ENCODE assay signal across 8 cellular contexts in genomic region chr2:11129598-11130449, GRCh38. TPM values are rescaled to one million over a fixed set of nuclear protein-coding genes. Genes with fewer than 3 reads are reported as not detected.
DNase-seq lines count a peak whose midpoint lies in the region; ATAC-seq and TF ChIP-seq lines count a peak whose summit lies in the region.

No MANE protein-coding gene starts in this region.

- WGBS in mammary epithelial cell (ENCODE audit: low coverage, missing lambda C conversion rate): 22% methylated on average over 10 of the region's 46 CpGs

- no peaks in the 10 kb centered on the region for H3K36me3 ChIP-seq in WERI-Rb-1
- H3K36me3 ChIP-seq in mammary epithelial cell (ENCODE audit: insufficient read depth, low read length): no peaks in the 10 kb centered on the region
- no peaks in the 10 kb centered on the region for H3K36me3 ChIP-seq in lower lobe of right lung

- no TSS peak for BruUV-seq in mammary epithelial cell (replicated peaks; lab: Mats Ljungman, UMichigan)

- no peak overlapping the region for H3K27ac ChIP-seq in WERI-Rb-1
- H3K27ac ChIP-seq in mammary epithelial cell (ENCODE audit: insufficient read depth, low read depth, low read length): no peak overlapping the region
- peak overlapping the region; percentile 64 for H3K27ac ChIP-seq in lower lobe of right lung

- peak overlapping the region; percentile 46 for H3K4me3 ChIP-seq in Jurkat, Clone E6-1 (ENCODE audit: low read length)
- H3K4me3 ChIP-seq in WERI-Rb-1 (ENCODE audit: low read depth, low read length) (no peak overlapping the region; the same call in 1 of the 2 replicates), mammary epithelial cell (replicated peaks in 1 of 3; ENCODE audit: insufficient read depth in 1 of 3, low read depth in 2 of 3, low read length in 3 of 3) (peak overlapping the region in 2 of 3 experiments; percentile 16 to 35), lower lobe of right lung (peak overlapping the region; percentile 54)

- H3K4me1 ChIP-seq in mammary epithelial cell (ENCODE audit: insufficient read depth, low read length): peaks cover 28% of the 10 kb centered on the region
- H3K4me1 ChIP-seq in lower lobe of right lung: peaks cover 26% of the 10 kb centered on the region

- intact Hi-C loops in mammary epithelial cell (cut with micrococcal nuclease): loop anchor here (1.0 to 5.0 kb wide), 2 partner anchors 102 to 298 kb away; no protein-coding TSS in a partner anchor
- intact Hi-C loops in lower lobe of right lung (cut with DNase I): loop anchor here (5.0 kb wide), 1 partner anchor 298 kb away; no protein-coding TSS in a partner anchor

- H3K27me3 ChIP-seq in WERI-Rb-1 (ENCODE audit: insufficient read depth, low read depth, severe bottlenecking): no peaks in the 10 kb centered on the region
- H3K27me3 ChIP-seq in mammary epithelial cell (ENCODE audit: insufficient read depth, low read length): no peaks in the 10 kb centered on the region
- no peaks in the 10 kb centered on the region for H3K27me3 ChIP-seq in lower lobe of right lung (ENCODE audit: low read depth)

- peak; percentile 56 for DNase-seq in CD1c-positive myeloid dendritic cell (ENCODE audit: extremely low spot score)
- peak; percentile 83 for DNase-seq in Jurkat, Clone E6-1 (ENCODE audit: low read depth, low spot score)
- peak; percentile 87 for DNase-seq in WERI-Rb-1
- DNase-seq in mammary epithelial cell: no peak
- peak; percentile 82 for DNase-seq in lower lobe of right lung
- DNase-seq in stimulated activated CD8-positive, alpha-beta memory T cell treated with anti-CD3 and anti-CD28 coated beads, Interleukin-12 subunit alpha, Interleukin-12 subunit beta, amount 100 ng/mL, for 24 hours (ENCODE audit: extremely low read depth): peak; percentile 40
- no peak for DNase-seq in AML-193 (lab: John Stamatoyannopoulos, UW)

- in situ Hi-C loops in mammary epithelial cell (cut with MboI; ENCODE audit: low sequenced_read_pairs in 2 of 2): loop anchor here (10.0 kb wide), 3 partner anchors 315 to 455 kb away; no protein-coding TSS in a partner anchor

- ATAC-seq in GM21367 (IDR thresholded peaks at IDR 0.05; ENCODE audit: unreplicated experiment): peak; percentile 59
- peak; percentile 83 to 85 for ATAC-seq in lower lobe of right lung

- H3K79me2 ChIP-seq in mammary epithelial cell (ENCODE audit: insufficient read depth, low read length): no peaks in the 10 kb centered on the region

- TF ChIP-seq CTCF in WERI-Rb-1 (IDR thresholded peaks at IDR 0.05; ENCODE audit: low read depth, low read length) (peak; percentile 81), mammary epithelial cell (conservative IDR thresholded peaks at IDR 0.05 in 1 of 2, IDR thresholded peaks at IDR 0.05 in 1 of 2; ENCODE audit: extremely low read depth in 1 of 2, insufficient read depth in 1 of 2, low read depth in 1 of 2, low read length in 2 of 2) (peak; percentile 22 to 65), lower lobe of right lung (IDR thresholded peaks at IDR 0.05) (peak; percentile 33)

- peak overlapping the region; percentile 87 for H2AFZ ChIP-seq in mammary epithelial cell (ENCODE audit: low read depth, low read length)

- H3K9ac ChIP-seq in mammary epithelial cell (ENCODE audit: insufficient read depth, low read length): no peak overlapping the region

- no peaks in the 10 kb centered on the region for H4K20me1 ChIP-seq in mammary epithelial cell (ENCODE audit: insufficient read depth, low read length)

- CTCF ChIA-PET in mammary epithelial cell (lab: Charles Lee; ENCODE audit: low non-redundant PET): interaction anchor here (0.7 kb wide), 1 partner anchor 295 kb away, joined by 5 read pairs; no protein-coding TSS in a partner anchor

- H3K9me3 ChIP-seq in WERI-Rb-1 (ENCODE audit: severe bottlenecking): no peaks in the 10 kb centered on the region
- H3K9me3 ChIP-seq in mammary epithelial cell (replicated peaks; ENCODE audit: insufficient read depth, low read length): no peaks in the 10 kb centered on the region
- H3K9me3 ChIP-seq in lower lobe of right lung: no peaks in the 10 kb centered on the region

- peak overlapping the region; percentile 72 for H3K4me2 ChIP-seq in mammary epithelial cell (ENCODE audit: insufficient read depth, low read depth, low read length)

- dilution Hi-C loops in mammary epithelial cell (cut with HindIII; ENCODE audit: low sequenced_read_pairs): loop anchor here (5.0 to 25.0 kb wide), 3 partner anchors 63 to 457 kb away; no protein-coding TSS in a partner anchor

RNA-seq across cellular contexts. Expression of gene SLC66A3, which starts 25.4 kb away (rescaled TPM):
- 18.4 TPM for polyA plus RNA-seq in Jurkat, Clone E6-1 (2012; ENCODE audit: insufficient read depth, insufficient read length)
- total RNA-seq in mammary epithelial cell (10 to 100 TPM; 16.1 to 23.3 TPM), lower lobe of right lung (23.8 TPM)
- 18.5 TPM for polyA plus RNA-seq in mammary epithelial cell
- 11.6 TPM for polyA minus RNA-seq in mammary epithelial cell

Comparison
In these comparisons a context has a peak if more than half of its experiments do, and no peak if none do; other contexts are left out.
1. DNase-seq: peak in CD1c-positive myeloid dendritic cell (single experiment), Jurkat, Clone E6-1 (single experiment), WERI-Rb-1 (single experiment), lower lobe of right lung (single experiment) and stimulated activated CD8-positive, alpha-beta memory T cell treated with anti-CD3 and anti-CD28 coated beads, Interleukin-12 subunit alpha, Interleukin-12 subunit beta, amount 100 ng/mL, for 24 hours (single experiment); none in mammary epithelial cell (single experiment) and AML-193 (0 of 2).
2. Peak in every context shown above with its lines, with median percentiles within 50 percentile points of each other: CTCF ChIP-seq.